ENCODE assay signal across 16 cellular contexts in the genomic region with DNA sequence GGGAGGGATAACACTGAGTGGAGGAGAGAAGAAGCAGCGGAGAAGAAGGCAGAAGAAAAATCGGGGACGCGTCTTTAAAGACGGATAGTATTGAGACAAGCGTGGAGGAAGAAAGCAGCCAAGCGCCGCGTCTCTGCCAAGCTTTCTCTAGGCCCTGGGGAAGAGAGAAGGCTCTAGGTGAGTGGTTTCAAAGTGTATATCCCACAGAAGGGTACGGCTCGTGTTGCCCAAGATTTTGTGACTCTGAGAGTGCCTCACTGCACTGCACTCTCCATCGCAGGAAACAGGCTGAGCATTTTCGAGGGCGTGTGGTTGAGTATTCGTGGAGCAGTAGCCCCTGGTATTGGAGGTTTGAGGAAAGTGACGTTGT.
DNase-seq lines count a peak whose midpoint lies in the region; ATAC-seq, FAIRE-seq and TF ChIP-seq lines count a peak whose summit lies in the region.
"Had no signal": no experiment of that assay in that cellular context is flagged by ENCODE, and none has a peak within 500 bp of the region (broad histone marks: within the 10 kb centered on the region; RNA-seq: fewer than 3 reads in every experiment).

No MANE protein-coding gene starts in this region.

- no peak overlapping the region for H2AFZ ChIP-seq in astrocyte (ENCODE audit: low read depth, low read length)

- CTCF ChIA-PET in activated CD4-positive, alpha-beta T cell treated with anti-CD3 and anti-CD28 coated beads for 36 hours (lab: Charles Lee), result no interaction called here
- CTCF ChIA-PET in activated CD4-positive, alpha-beta T cell treated with anti-CD3 and anti-CD28 coated beads, Interleukin-2, amount 10 ng/mL, durations not matched to agents 7 days and 5 days (lab: Charles Lee), result interaction anchor here (0.8 to 1.3 kb wide), 3 partner anchors 10 to 39 kb away, joined by 3 read pairs; no protein-coding TSS in a partner anchor
- CTCF ChIA-PET in naive thymus-derived CD4-positive, alpha-beta T cell (lab: Charles Lee), result no interaction called here

- H3K27me3 Mint-ChIP-seq in activated CD4-positive, alpha-beta T cell treated with anti-CD3 and anti-CD28 coated beads for 36 hours, result peaks cover 62% of the 10 kb centered on the region
- H3K27me3 Mint-ChIP-seq in activated CD4-positive, alpha-beta T cell treated with anti-CD3 and anti-CD28 coated beads, Interleukin-2, amount 10 ng/mL, durations not matched to agents 7 days and 5 days, result peaks cover 64% of the 10 kb centered on the region
- peaks cover 66% of the 10 kb centered on the region for H3K27me3 Mint-ChIP-seq in IgD-negative memory B cell
- peaks cover 56% of the 10 kb centered on the region for H3K27me3 Mint-ChIP-seq in astrocyte (ENCODE audit: low read depth, unreplicated experiment)
- H3K27me3 Mint-ChIP-seq in naive thymus-derived CD4-positive, alpha-beta T cell, result peaks cover 70 to 77% (median 75%) of the 10 kb centered on the region in 5 donors

- H3K9me3 Mint-ChIP-seq in activated CD4-positive, alpha-beta T cell treated with anti-CD3 and anti-CD28 coated beads for 36 hours (ENCODE audit: low read depth), result peaks cover 17% of the 10 kb centered on the region
- peaks cover 19% of the 10 kb centered on the region for H3K9me3 Mint-ChIP-seq in activated CD4-positive, alpha-beta T cell treated with anti-CD3 and anti-CD28 coated beads, Interleukin-2, amount 10 ng/mL, durations not matched to agents 7 days and 5 days
- peaks cover 7 to 26% (median 20%) of the 10 kb centered on the region in 3 donors for H3K9me3 Mint-ChIP-seq in IgD-negative memory B cell
- peaks cover 7% of the 10 kb centered on the region for H3K9me3 Mint-ChIP-seq in astrocyte (ENCODE audit: unreplicated experiment)
- peaks cover 17 to 77% (median 40%) of the 10 kb centered on the region in 11 donors for H3K9me3 Mint-ChIP-seq in naive thymus-derived CD4-positive, alpha-beta T cell

- DNase-seq in activated CD4-positive, alpha-beta T cell treated with anti-CD3 and anti-CD28 coated beads for 36 hours, result no peak
- DNase-seq in activated CD4-positive, alpha-beta T cell treated with anti-CD3 and anti-CD28 coated beads, Interleukin-2, amount 10 ng/mL, durations not matched to agents 7 days and 5 days, result no peak
- DNase-seq in astrocyte (ENCODE audit: low read depth) (no peak), epidermal melanocyte (ENCODE audit: insufficient read length, low spot score) (no peak)
- DNase-seq in naive thymus-derived CD4-positive, alpha-beta T cell, result no peak
- DNase-seq: dorsolateral prefrontal cortex, immature natural killer cell, midbrain, NCI-H1417, NCI-H446, PC-3, T-cell had no signal

- H3K4me1 ChIP-seq in astrocyte (ENCODE audit: insufficient read depth, low read length), result no peaks in the 10 kb centered on the region
- no peaks in the 10 kb centered on the region for H3K4me1 ChIP-seq in naive thymus-derived CD4-positive, alpha-beta T cell (ENCODE audit: control insufficient read depth in 2 of 2, insufficient read depth in 2 of 2, low read length in 2 of 2)

- no peaks in the 10 kb centered on the region for H3K36me3 ChIP-seq in astrocyte (ENCODE audit: insufficient read depth, low read length)
- H3K36me3 ChIP-seq in naive thymus-derived CD4-positive, alpha-beta T cell (ENCODE audit: control insufficient read depth in 2 of 3, insufficient read depth in 3 of 3, low read length in 3 of 3), result no peaks in the 10 kb centered on the region

- peaks cover 38% of the 10 kb centered on the region for H3K27me3 ChIP-seq in astrocyte (ENCODE audit: insufficient read depth, low read length)
- H3K27me3 ChIP-seq in naive thymus-derived CD4-positive, alpha-beta T cell (ENCODE audit: control insufficient read depth in 2 of 2, insufficient read depth in 2 of 2, low read length in 2 of 2), result peaks cover 37 to 70% of the 10 kb centered on the region in 2 donors

- TF ChIP-seq CTCF in astrocyte (IDR thresholded peaks at IDR 0.05; ENCODE audit: insufficient read depth, low read depth, low read length), result no peak

- FAIRE-seq in astrocyte (lab: Jason Lieb, UNC), result no peak

- intact Hi-C loops in activated CD4-positive, alpha-beta T cell treated with anti-CD3 and anti-CD28 coated beads for 36 hours (cut with DNase I, micrococcal nuclease), result loop anchor here (2.0 to 10.0 kb wide), 3 partner anchors 39 to 1444 kb away; no protein-coding TSS in a partner anchor
- intact Hi-C loops in naive thymus-derived CD4-positive, alpha-beta T cell (cut with micrococcal nuclease), result loop anchor here in 1 of 2 donors (2.0 to 10.0 kb wide), 5 partner anchors 41 to 1184 kb away; no protein-coding TSS in a partner anchor

- H4K20me1 ChIP-seq in astrocyte (ENCODE audit: insufficient read depth, low read length), result no peaks in the 10 kb centered on the region

- H3K4me1 Mint-ChIP-seq in activated CD4-positive, alpha-beta T cell treated with anti-CD3 and anti-CD28 coated beads for 36 hours, result peaks cover 5% of the 10 kb centered on the region
- H3K4me1 Mint-ChIP-seq in activated CD4-positive, alpha-beta T cell treated with anti-CD3 and anti-CD28 coated beads, Interleukin-2, amount 10 ng/mL, durations not matched to agents 7 days and 5 days, result peaks cover 16% of the 10 kb centered on the region
- H3K4me1 Mint-ChIP-seq in IgD-negative memory B cell (peaks cover 2 to 7% (median 2%) of the 10 kb centered on the region in 3 donors), astrocyte (ENCODE audit: low read depth, unreplicated experiment) (peaks cover 2% of the 10 kb centered on the region)
- H3K4me1 Mint-ChIP-seq in naive thymus-derived CD4-positive, alpha-beta T cell, result peaks cover 0 to 11% (median 2%) of the 10 kb centered on the region in 7 donors
- H3K4me1 Mint-ChIP-seq: immature natural killer cell had no signal

- H3K4me2 ChIP-seq in astrocyte (ENCODE audit: low read length), result no peak overlapping the region

- no peak overlapping the region for H3K27ac Mint-ChIP-seq in activated CD4-positive, alpha-beta T cell treated with anti-CD3 and anti-CD28 coated beads for 36 hours
- H3K27ac Mint-ChIP-seq in activated CD4-positive, alpha-beta T cell treated with anti-CD3 and anti-CD28 coated beads, Interleukin-2, amount 10 ng/mL, durations not matched to agents 7 days and 5 days, result no peak overlapping the region
- H3K27ac Mint-ChIP-seq in IgD-negative memory B cell (peak overlapping the region; percentile 41 to 91 (median 87)), astrocyte (ENCODE audit: unreplicated experiment) (peak overlapping the region; percentile 13)
- peak overlapping the region in 5 of 9 donors; percentile 3 to 82 (median 54) for H3K27ac Mint-ChIP-seq in naive thymus-derived CD4-positive, alpha-beta T cell
- H3K27ac Mint-ChIP-seq: immature natural killer cell had no signal

- H3K79me2 ChIP-seq in astrocyte (ENCODE audit: insufficient read depth, low read length), result no peaks in the 10 kb centered on the region

- H3K36me3 Mint-ChIP-seq in activated CD4-positive, alpha-beta T cell treated with anti-CD3 and anti-CD28 coated beads for 36 hours (ENCODE audit: low read depth), result peaks cover 10% of the 10 kb centered on the region
- H3K36me3 Mint-ChIP-seq in activated CD4-positive, alpha-beta T cell treated with anti-CD3 and anti-CD28 coated beads, Interleukin-2, amount 10 ng/mL, durations not matched to agents 7 days and 5 days (ENCODE audit: low read depth), result peaks cover 5% of the 10 kb centered on the region
- peaks cover 2% of the 10 kb centered on the region for H3K36me3 Mint-ChIP-seq in IgD-negative memory B cell
- peaks cover 3% of the 10 kb centered on the region for H3K36me3 Mint-ChIP-seq in astrocyte (ENCODE audit: low read depth, unreplicated experiment)
- H3K36me3 Mint-ChIP-seq in naive thymus-derived CD4-positive, alpha-beta T cell, result peaks cover 0 to 23% (median 15%) of the 10 kb centered on the region in 5 donors

- POLR2A ChIA-PET in activated CD4-positive, alpha-beta T cell treated with anti-CD3 and anti-CD28 coated beads for 36 hours (lab: Charles Lee), result no interaction called here
- POLR2A ChIA-PET in activated CD4-positive, alpha-beta T cell treated with anti-CD3 and anti-CD28 coated beads, Interleukin-2, amount 10 ng/mL, durations not matched to agents 7 days and 5 days (lab: Charles Lee), result no interaction called here
- POLR2A ChIA-PET in naive thymus-derived CD4-positive, alpha-beta T cell (lab: Charles Lee), result no interaction called here

- no peak overlapping the region for H3K27ac ChIP-seq in astrocyte (ENCODE audit: low read depth, low read length)
- no peak overlapping the region for H3K27ac ChIP-seq in naive thymus-derived CD4-positive, alpha-beta T cell (ENCODE audit: low read depth, low read length)
- H3K27ac ChIP-seq: dorsolateral prefrontal cortex had no signal

- H3K9me3 ChIP-seq in astrocyte (ENCODE audit: insufficient read depth, low read depth, low read length), result peaks cover 4% of the 10 kb centered on the region
- peaks cover 0 to 11% (median 4%) of the 10 kb centered on the region in 3 experiments for H3K9me3 ChIP-seq in naive thymus-derived CD4-positive, alpha-beta T cell (ENCODE audit: control insufficient read depth in 2 of 3, low read length in 3 of 3)
- H3K9me3 ChIP-seq: Caco-2 had no signal

- no peak for ATAC-seq in activated CD4-positive, alpha-beta T cell treated with anti-CD3 and anti-CD28 coated beads for 36 hours
- ATAC-seq in naive thymus-derived CD4-positive, alpha-beta T cell, result no peak
- ATAC-seq in HG03457 (IDR thresholded peaks at IDR 0.05; ENCODE audit: unreplicated experiment) (no peak), GM19397 (IDR thresholded peaks at IDR 0.05; ENCODE audit: unreplicated experiment) (no peak)
- ATAC-seq: PC-3, T-cell had no signal

- H3K4me3 ChIP-seq in astrocyte (ENCODE audit: insufficient read depth, low read depth, low read length), result no peak overlapping the region
- H3K4me3 ChIP-seq in naive thymus-derived CD4-positive, alpha-beta T cell (ENCODE audit: low read length), result no peak overlapping the region
- H3K4me3 ChIP-seq: dorsolateral prefrontal cortex had no signal

- H3K4me3 Mint-ChIP-seq in activated CD4-positive, alpha-beta T cell treated with anti-CD3 and anti-CD28 coated beads for 36 hours, result peak overlapping the region; percentile 11
- no peak overlapping the region for H3K4me3 Mint-ChIP-seq in activated CD4-positive, alpha-beta T cell treated with anti-CD3 and anti-CD28 coated beads, Interleukin-2, amount 10 ng/mL, durations not matched to agents 7 days and 5 days
- H3K4me3 Mint-ChIP-seq in IgD-negative memory B cell (peak overlapping the region in 2 of 4 donors; percentile 30 to 74), astrocyte (ENCODE audit: unreplicated experiment) (peak overlapping the region; percentile 36)
- H3K4me3 Mint-ChIP-seq in naive thymus-derived CD4-positive, alpha-beta T cell, result peak overlapping the region in 6 of 10 donors; percentile 3 to 62 (median 22)

- no peak overlapping the region for H3K9ac ChIP-seq in astrocyte (ENCODE audit: low read length)

Comparison
In these comparisons a context has a peak if more than half of its experiments do, and no peak if none do; other contexts are left out.
1. H3K27ac Mint-ChIP-seq: peak in IgD-negative memory B cell (3 of 3), astrocyte (single experiment) and naive thymus-derived CD4-positive, alpha-beta T cell (5 of 9); none in activated CD4-positive, alpha-beta T cell treated with anti-CD3 and anti-CD28 coated beads for 36 hours (single experiment) and activated CD4-positive, alpha-beta T cell treated with anti-CD3 and anti-CD28 coated beads, Interleukin-2, amount 10 ng/mL, durations not matched to agents 7 days and 5 days (single experiment).